In genomic region chr2:137951606-137952005, GRCh38 we compare ENCODE assay signal across 18 cellular contexts. TPM values are rescaled to one million over a fixed set of nuclear protein-coding genes. Genes with fewer than 3 reads are reported as not detected.
DNase-seq lines count a peak whose midpoint lies in the region; ATAC-seq and TF ChIP-seq lines count a peak whose summit lies in the region.
"Had no signal": no experiment of that assay in that cellular context is flagged by ENCODE, and none has a peak within 500 bp of the region (broad histone marks: within the 10 kb centered on the region; RNA-seq: fewer than 3 reads in every experiment).

No MANE protein-coding gene starts in this region.

- H3K27me3 Mint-ChIP-seq in type B pancreatic cell, result no peaks in the 10 kb centered on the region
- H3K27me3 Mint-ChIP-seq: activated B cell treated with CpG ODN at 0.5 μM for 24 hours; stimulated activated naive B cell treated with anti-CD40 and anti-IgM and Interleukin-4, amounts not matched to agents 10 μg/mL and 1 μg/mL and 100 μg/mL, for 72 hours had no signal

- dilution Hi-C loops in IMR-90 (cut with HindIII; ENCODE audit: low sequenced_read_pairs, unreplicated experiment), result no loop called here

- H4K91ac ChIP-seq in IMR-90 (ENCODE audit: insufficient read depth, low read depth, low read length), result no peak overlapping the region

- TF ChIP-seq RAD21 in IMR-90 (IDR thresholded peaks at IDR 0.05; ENCODE audit: low read length), result no peak

- no peak overlapping the region for H3K4me2 ChIP-seq in IMR-90 (ENCODE audit: low read depth, low read length)

- H3K4ac ChIP-seq in IMR-90 (ENCODE audit: low read depth, low read length), result no peak overlapping the region

- TF ChIP-seq POLR2A in IMR-90 (IDR thresholded peaks at IDR 0.05; ENCODE audit: low read depth, low read length), result no peak

- no peak overlapping the region for H2BK120ac ChIP-seq in IMR-90 (ENCODE audit: low read depth, low read length)

- H3K14ac ChIP-seq in IMR-90 (replicated peaks; ENCODE audit: low read depth, low read length), result no peak overlapping the region

- H2AFZ ChIP-seq in IMR-90 (replicated peaks; ENCODE audit: low read length, poor library complexity), result no peak overlapping the region

- DNase-seq in AG04450 (ENCODE audit: low read depth, low spot score) (peak; percentile 55), IMR-90 (peak; percentile 84), astrocyte of the spinal cord (ENCODE audit: low read depth, low spot score) (peak; percentile 61), kidney tubule cell (ENCODE audit: low spot score) (peak; percentile 65), DMS53 (lab: John Stamatoyannopoulos, UW) (no peak), Kasumi-1 (lab: John Stamatoyannopoulos, UW) (no peak), type B pancreatic cell (ENCODE audit: extremely low spot score, unreplicated experiment) (no peak)
- DNase-seq: activated B cell treated with CpG ODN at 0.5 μM for 24 hours; activated naive CD8-positive, alpha-beta T cell treated with anti-CD3 and anti-CD28 coated beads, Interleukin-2, amount 50 U/mL, for 24 hours; NCI-H1092 treated with DMSO at 0.1 percent for 48 hours; NCI-H82; stimulated activated CD4-positive, alpha-beta T cell treated with anti-CD3 and anti-CD28 coated beads, Interleukin-12 subunit alpha, Interleukin-12 subunit beta, amount 100 ng/mL, for 4 hours; stimulated activated naive B cell treated with anti-CD40 and anti-IgM and Interleukin-4, amounts not matched to agents 10 μg/mL and 1 μg/mL and 100 μg/mL, for 72 hours had no signal

- H3K18ac ChIP-seq in IMR-90 (ENCODE audit: low read depth, low read length), result no peak overlapping the region

- peaks cover 3% of the 10 kb centered on the region for H3K4me1 ChIP-seq in IMR-90 (ENCODE audit: control insufficient read depth, insufficient read depth, low read length)
- H3K4me1 ChIP-seq: gastroesophageal sphincter, tibial nerve had no signal

- H3K4me1 Mint-ChIP-seq in type B pancreatic cell (ENCODE audit: unreplicated experiment), result peaks cover 18% of the 10 kb centered on the region

- H3K79me1 ChIP-seq in IMR-90 (ENCODE audit: low read depth in 1 of 2, low read length in 2 of 2), result no peaks in the 10 kb centered on the region

- no peak overlapping the region for H2AK5ac ChIP-seq in IMR-90 (ENCODE audit: low read depth, low read length)

- no peak overlapping the region for H2BK20ac ChIP-seq in IMR-90 (ENCODE audit: low read depth, low read length)

- H2BK5ac ChIP-seq in IMR-90 (ENCODE audit: low read depth, low read length, poor library complexity, severe bottlenecking), result no peak overlapping the region

- H3K56ac ChIP-seq in IMR-90 (ENCODE audit: extremely low read depth, insufficient read depth, low read length), result no peak overlapping the region

- H4K8ac ChIP-seq in IMR-90 (ENCODE audit: low read depth in 2 of 2, low read length in 2 of 2), result no peak overlapping the region

- no peak overlapping the region for H3K23ac ChIP-seq in IMR-90 (ENCODE audit: low read depth, low read length)

- TF ChIP-seq CTCF in AG04450 (IDR thresholded peaks at IDR 0.05; ENCODE audit: low read depth, low read length) (no peak), IMR-90 (conservative IDR thresholded peaks at IDR 0.05; ENCODE audit: low read depth, low read length) (no peak), astrocyte of the spinal cord (IDR thresholded peaks at IDR 0.05; ENCODE audit: low read depth, low read length) (no peak), type B pancreatic cell (conservative IDR thresholded peaks at IDR 0.05) (no peak)

- in situ Hi-C loops in IMR-90 (cut with MboI; ENCODE audit: low sequenced_read_pairs) (loop anchor here (10.0 kb wide), 1 partner anchor 323 kb away; no protein-coding TSS in a partner anchor), astrocyte of the spinal cord (cut with HindIII; ENCODE audit: low sequenced_read_pairs) (no loop called here)

- WGBS in IMR-90 (ENCODE audit: extremely low coverage in 2 of 2, insufficient read length in 1 of 2), 2 experiments, result no CpG with 5 or more reads among the region's 3 CpGs

- CTCF ChIA-PET in AG04450 (lab: Charles Lee) (interaction anchor here (0.5 to 0.6 kb wide), 2 partner anchors 12 to 22 kb away, joined by 3 to 6 read pairs; no protein-coding TSS in a partner anchor), IMR-90 (lab: Yijun Ruan, JAX) (interaction anchor here (1.1 to 2.1 kb wide), 3 partner anchors 139 to 836 kb away, joined by 3 to 6 read pairs (median 3); no protein-coding TSS in a partner anchor)

- H3K36me3 Mint-ChIP-seq in type B pancreatic cell, result no peaks in the 10 kb centered on the region
- H3K36me3 Mint-ChIP-seq: stimulated activated naive B cell treated with anti-CD40 and anti-IgM and Interleukin-4, amounts not matched to agents 10 μg/mL and 1 μg/mL and 100 μg/mL, for 72 hours had no signal

- H4K20me1 ChIP-seq in IMR-90 (ENCODE audit: insufficient read depth, low read length), result no peaks in the 10 kb centered on the region

- no peak overlapping the region for H3K9ac ChIP-seq in IMR-90 (ENCODE audit: low read depth, low read length)

- intact Hi-C loops in IMR-90 (cut with micrococcal nuclease), result no loop called here

- BruUV-seq in IMR-90 (replicated peaks; lab: Mats Ljungman, UMichigan), result no TSS peak

- H3K36me3 ChIP-seq in IMR-90 (ENCODE audit: control insufficient read depth, insufficient read depth, low read length), result no peaks in the 10 kb centered on the region
- H3K36me3 ChIP-seq: gastroesophageal sphincter, tibial nerve had no signal

- POLR2A ChIA-PET in AG04450 (lab: Yijun Ruan, JAX), result interaction anchor here (0.6 kb wide), 1 partner anchor 13 kb away, joined by 9 read pairs; the partner anchor contains the start of gene HNMT
- POLR2A ChIA-PET in IMR-90 (lab: Charles Lee; ENCODE audit: unreplicated experiment), result no interaction called here

- no peak overlapping the region for H2AK9ac ChIP-seq in IMR-90 (replicated peaks; ENCODE audit: low read depth, low read length, poor library complexity)

- H3K9me3 ChIP-seq in AG04450 (ENCODE audit: control insufficient read depth, insufficient read depth, low read length) (no peaks in the 10 kb centered on the region), IMR-90 (ENCODE audit: control insufficient read depth, insufficient read depth, low read length) (no peaks in the 10 kb centered on the region)
- H3K9me3 ChIP-seq: gastroesophageal sphincter, tibial nerve had no signal

- peaks cover 3% of the 10 kb centered on the region for H3K9me3 Mint-ChIP-seq in type B pancreatic cell
- H3K9me3 Mint-ChIP-seq: activated B cell treated with CpG ODN at 0.5 μM for 24 hours; activated naive CD8-positive, alpha-beta T cell treated with anti-CD3 and anti-CD28 coated beads, Interleukin-2, amount 50 U/mL, for 24 hours had no signal

- H3K4me3 ChIP-seq in AG04450 (ENCODE audit: low read depth, low read length) (no peak overlapping the region), IMR-90 (ENCODE audit: insufficient read depth, low read depth, low read length) (no peak overlapping the region), astrocyte of the spinal cord (ENCODE audit: low read depth, low read length) (no peak overlapping the region)
- H3K4me3 ChIP-seq: gastroesophageal sphincter had no signal

- H2BK15ac ChIP-seq in IMR-90 (ENCODE audit: low read depth, low read length), result no peak overlapping the region

- H3K27me3 ChIP-seq in AG04450 (ENCODE audit: control insufficient read depth, insufficient read depth, low read length), result no peaks in the 10 kb centered on the region
- H3K27me3 ChIP-seq in IMR-90 (ENCODE audit: control insufficient read depth, insufficient read depth, low read length), result no peaks in the 10 kb centered on the region
- H3K27me3 ChIP-seq: gastroesophageal sphincter, tibial nerve had no signal

- H3K27ac Mint-ChIP-seq in type B pancreatic cell, result no peak overlapping the region
- H3K27ac Mint-ChIP-seq: stimulated activated naive B cell treated with anti-CD40 and anti-IgM and Interleukin-4, amounts not matched to agents 10 μg/mL and 1 μg/mL and 100 μg/mL, for 72 hours had no signal

- H4K5ac ChIP-seq in IMR-90 (ENCODE audit: low read depth, low read length), result no peak overlapping the region

- peak; percentile 78 for ATAC-seq in IMR-90 (ENCODE audit: low read depth)
- no peak for ATAC-seq in GM18858 (IDR thresholded peaks at IDR 0.05; ENCODE audit: unreplicated experiment)
- ATAC-seq: activated naive CD8-positive, alpha-beta T cell treated with anti-CD3 and anti-CD28 coated beads, Interleukin-2, amount 50 U/mL, for 24 hours; gastroesophageal sphincter; HCT116; HepG2; stimulated activated naive B cell treated with anti-CD40 and anti-IgM and Interleukin-4, amounts not matched to agents 10 μg/mL and 1 μg/mL and 100 μg/mL, for 72 hours had no signal

- peaks cover 3% of the 10 kb centered on the region; the same call in 1 of the 2 replicates for H3K9me1 ChIP-seq in IMR-90 (ENCODE audit: insufficient read depth, low read length)

- H3K4me3 Mint-ChIP-seq in type B pancreatic cell, result no peak overlapping the region
- H3K4me3 Mint-ChIP-seq: activated naive CD8-positive, alpha-beta T cell treated with anti-CD3 and anti-CD28 coated beads, Interleukin-2, amount 50 U/mL, for 24 hours had no signal

- H3K27ac ChIP-seq in AG04450 (ENCODE audit: low read depth, low read length) (no peak overlapping the region), IMR-90 (ENCODE audit: insufficient read depth, low read length) (no peak overlapping the region)
- H3K27ac ChIP-seq: gastroesophageal sphincter, tibial nerve had no signal

TF ChIP-seq in IMR-90, 13 proteins besides CTCF, POLR2A, EP300 and RAD21:
- TF ChIP-seq ELK1 (IDR thresholded peaks at IDR 0.05; ENCODE audit: borderline replicate concordance, low read depth, low read length), result no peak
- 0 out of 2 replicates have a peak, but pooled peaks have one; percentile 1 for TF ChIP-seq CEBPB (IDR thresholded peaks at IDR 0.05; ENCODE audit: low read depth, low read length)
- TF ChIP-seq FOS (IDR thresholded peaks at IDR 0.05; ENCODE audit: low read depth, low read length), result 0 out of 2 replicates have a peak, but pooled peaks have one; percentile 5
- TF ChIP-seq RCOR1 (IDR thresholded peaks at IDR 0.05; ENCODE audit: insufficient replicate concordance, low read length), result no peak
- no peak for TF ChIP-seq BHLHE40 (IDR thresholded peaks at IDR 0.05; ENCODE audit: low read depth, low read length)

RNA-seq across cellular contexts. Expression of gene HNMT, which starts 12.7 kb away (rescaled TPM):
- polyA plus RNA-seq in AG04450 (2011; rRNA removed) (36.2 and 47.0 TPM in 2 replicates), IMR-90 (2012; rRNA removed) (6.3 and 6.4 TPM in 2 replicates)
- 16.6 and 21.1 TPM in 2 replicates for polyA minus RNA-seq in AG04450 (2011; rRNA and poly(A)+ RNA removed)
- total RNA-seq in IMR-90 (2012; rRNA removed) (12.2 and 14.2 TPM in 2 replicates), type B pancreatic cell (ENCODE audit: low replicate concordance) (11.6 and 12.1 TPM in 2 replicates)
- polyA plus RNA-seq in IMR-90 (2012; cell fraction: cytosol; rRNA removed), result 2.7 and 2.8 TPM in 2 replicates
- 0.25 and 5.2 TPM in 2 replicates for polyA plus RNA-seq in IMR-90 (2012; cell fraction: nucleus; rRNA removed; ENCODE audit: low replicate concordance)
- total RNA-seq: activated B cell treated with CpG ODN at 0.5 μM for 24 hours had no signal

Comparison
In these comparisons a context has a peak if more than half of its experiments do, and no peak if none do; other contexts are left out.
1. DNase-seq: peak in AG04450 (single experiment), IMR-90 (single experiment), astrocyte of the spinal cord (single experiment) and kidney tubule cell (single experiment); none in DMS53 (single experiment), Kasumi-1 (0 of 2) and type B pancreatic cell (single experiment).